11 cellular contexts compared by ENCODE assay signal in genomic region chr4:105710678-105711077, GRCh38. TPM values are rescaled to one million over a fixed set of nuclear protein-coding genes. Genes with fewer than 3 reads are reported as not detected.
DNase-seq lines count a peak whose midpoint lies in the region; ATAC-seq, FAIRE-seq and TF ChIP-seq lines count a peak whose summit lies in the region.
"Had no signal": no experiment of that assay in that cellular context is flagged by ENCODE, and none has a peak within 500 bp of the region (broad histone marks: within the 10 kb centered on the region; RNA-seq: fewer than 3 reads in every experiment).

No MANE protein-coding gene starts in this region.

- H3K4me3 ChIP-seq in A673 (ENCODE audit: low read depth, low read length, poor library complexity, severe bottlenecking) (peak overlapping the region; percentile 75), Panc1 (ENCODE audit: low read depth in 2 of 2, low read length in 2 of 2) (peak overlapping the region; percentile 82 to 88; a peak in 3 of 4 replicates), fibroblast of villous mesenchyme (ENCODE audit: low read depth, low read length) (peak overlapping the region; percentile 40), spleen (no peak overlapping the region)

- no peaks in the 10 kb centered on the region for H3K36me3 ChIP-seq in A673 (ENCODE audit: insufficient read depth, low read length, poor library complexity, severe bottlenecking)
- peaks cover 6% of the 10 kb centered on the region; the same call in 1 of the 2 replicates for H3K36me3 ChIP-seq in Panc1 (ENCODE audit: control insufficient read depth, insufficient read depth, low read length)
- no peaks in the 10 kb centered on the region for H3K36me3 ChIP-seq in spleen

- no peak for FAIRE-seq in H54 (lab: Jason Lieb, UNC)
- FAIRE-seq: kidney had no signal

- TF ChIP-seq CTCF in A673 (conservative IDR thresholded peaks at IDR 0.05; ENCODE audit: low read depth, low read length) (no peak), Panc1 (IDR thresholded peaks at IDR 0.05) (no peak), fibroblast of villous mesenchyme (IDR thresholded peaks at IDR 0.05; ENCODE audit: insufficient read depth, low read depth, low read length) (no peak), spleen (IDR thresholded peaks at IDR 0.05 in 8 of 11, conservative IDR thresholded peaks at IDR 0.05 in 3 of 11) (no peak)

- WGBS in spleen, 5 donors, result 86 to 92% (median 90%) methylated on average over 6 of the region's 6 CpGs

- H3K27me3 ChIP-seq in A673 (replicated peaks; ENCODE audit: insufficient read depth, low read depth, low read length, poor library complexity) (no peaks in the 10 kb centered on the region), Panc1 (ENCODE audit: control insufficient read depth, insufficient read depth, low read length) (no peaks in the 10 kb centered on the region), spleen (replicated peaks in 1 of 7) (no peaks in the 10 kb centered on the region)

- POLR2A ChIA-PET in A673 (lab: Charles Lee; ENCODE audit: low non-redundant PET) (interaction anchor here (0.6 kb wide), 1 partner anchor 205 kb away, joined by 4 read pairs; no protein-coding TSS in a partner anchor), HEK293T (lab: Yijun Ruan, JAX) (interaction anchor here (0.6 kb wide), 1 partner anchor 117 kb away, joined by 3 read pairs; no protein-coding TSS in a partner anchor), Panc1 (lab: Charles Lee) (interaction anchor here (0.5 kb wide), 1 partner anchor 238 kb away, joined by 4 read pairs; no protein-coding TSS in a partner anchor)

- ATAC-seq in Panc1 (no peak), HG02623 (IDR thresholded peaks at IDR 0.05; ENCODE audit: unreplicated experiment) (no peak)

- peaks cover 35% of the 10 kb centered on the region for H3K4me1 ChIP-seq in A673 (ENCODE audit: insufficient read depth, low read length, poor library complexity, severe bottlenecking)
- peaks cover 5% of the 10 kb centered on the region for H3K4me1 ChIP-seq in Panc1 (ENCODE audit: control insufficient read depth, insufficient read depth, low read length)
- peaks cover 9 to 68% (median 44%) of the 10 kb centered on the region in 6 donors for H3K4me1 ChIP-seq in spleen

- in situ Hi-C loops in Panc1 (cut with HindIII; ENCODE audit: low pct_unique_long_range_greater_than_20kb, low sequenced_read_pairs), result no loop called here

- BruUV-seq in A673 (replicated peaks; lab: Mats Ljungman, UMichigan), result no TSS peak
- no TSS peak for BruUV-seq in Panc1 (replicated peaks; lab: Mats Ljungman, UMichigan)

- CTCF ChIA-PET in A673 (lab: Charles Lee), result interaction anchor here (0.6 kb wide), 1 partner anchor 8 kb away, joined by 7 read pairs; no protein-coding TSS in a partner anchor
- CTCF ChIA-PET in HEK293T (lab: Yijun Ruan, JAX), result interaction anchor here (0.5 to 2.1 kb wide), 5 partner anchors 187 to 1777 kb away, joined by 3 to 8 read pairs (median 3); no protein-coding TSS in a partner anchor
- CTCF ChIA-PET in Panc1 (lab: Charles Lee), result no interaction called here

- no peaks in the 10 kb centered on the region for H3K9me3 ChIP-seq in A673 (ENCODE audit: low read depth, low read length, poor library complexity, severe bottlenecking)
- no peaks in the 10 kb centered on the region for H3K9me3 ChIP-seq in Panc1 (ENCODE audit: control insufficient read depth, insufficient read depth, low read depth, low read length)
- no peaks in the 10 kb centered on the region for H3K9me3 ChIP-seq in spleen

- DNase-seq in A673 (ENCODE audit: low spot score) (peak; percentile 58), HEK293T (ENCODE audit: extremely low spot score) (peak; percentile 17), Panc1 (ENCODE audit: low read depth, low spot score) (no peak), fibroblast of villous mesenchyme (ENCODE audit: low read depth) (peak; percentile 17), spleen (no peak), H54 (ENCODE audit: insufficient read length, low spot score) (no peak)
- DNase-seq in stimulated activated CD4-positive, alpha-beta T cell treated with anti-CD3 and anti-CD28 coated beads, Interleukin-2, amount 100 ng/mL, for 48 hours, result no peak
- DNase-seq: activated naive CD8-positive, alpha-beta T cell treated with anti-CD3 and anti-CD28 coated beads, Interleukin-2, amount 10 ng/mL, durations not matched to agents 7 days and 5 days; kidney; NCI-H1105 treated with DMSO at 0.1 percent for 48 hours had no signal

- TF ChIP-seq POLR2A in spleen (IDR thresholded peaks at IDR 0.05) (no peak), H54 (IDR thresholded peaks at IDR 0.05; ENCODE audit: low read depth, low read length) (no peak)

- intact Hi-C loops in A673 (cut with micrococcal nuclease; ENCODE audit: unreplicated experiment), result loop anchor here (5.0 to 10.0 kb wide), 2 partner anchors 484 to 1713 kb away; no protein-coding TSS in a partner anchor
- intact Hi-C loops in Panc1 (cut with micrococcal nuclease; ENCODE audit: unreplicated experiment), result no loop called here
- intact Hi-C loops in spleen (cut with DNase I; ENCODE audit: low total_unique reads), result no loop called here

- H3K27ac ChIP-seq in A673 (ENCODE audit: low read depth, low read length, poor library complexity, severe bottlenecking) (no peak overlapping the region), Panc1 (ENCODE audit: low read length) (peak overlapping the region; percentile 29; the same call in 1 of the 2 replicates), spleen (no peak overlapping the region)

TF ChIP-seq in HEK293T, 16 proteins besides CTCF, POLR2A, EP300 and RAD21:
- TF ChIP-seq PKNOX1 (IDR thresholded peaks at IDR 0.05) (peak; percentile 95), FOXM1 (IDR thresholded peaks at IDR 0.05; ENCODE audit: borderline replicate concordance) (no peak)

RNA-seq across cellular contexts. Expression of gene GSTCD, which starts 2.1 kb away (rescaled TPM):
- total RNA-seq in A673 (2021), result 25.0 and 29.0 TPM in 2 replicates
- 8.8 TPM for total RNA-seq in Panc1 (2021; ENCODE audit: unreplicated experiment)
- polyA plus RNA-seq in Panc1 (2012; ENCODE audit: insufficient read length), result 5.5 TPM
- 11.0 and 22.5 TPM in 2 replicates for total RNA-seq in fibroblast of villous mesenchyme
- total RNA-seq in spleen, result 10 to 100 TPM in 3 of 7 donors, 1 to 10 TPM in 4; 8.4 to 14.6 (median 9.8) TPM
- 1 to 10 TPM; 1.8 to 3.4 (median 2.1) TPM for polyA plus RNA-seq in spleen

RNA-seq across cellular contexts. Expression of gene INTS12, which starts 2.2 kb away (rescaled TPM):
- total RNA-seq in A673 (2021) (28.3 and 30.2 TPM in 2 replicates), Panc1 (2021; ENCODE audit: unreplicated experiment) (13.9 TPM), fibroblast of villous mesenchyme (13.9 and 18.6 TPM in 2 replicates), spleen (10 to 100 TPM; 13.7 to 37.3 (median 20.9) TPM)
- polyA plus RNA-seq in Panc1 (2012; ENCODE audit: insufficient read length), result 8.8 TPM
- polyA plus RNA-seq in spleen, result 10 to 100 TPM; 10.1 to 15.0 (median 13.5) TPM

Comparison
In these comparisons a context has a peak if more than half of its experiments do, and no peak if none do; other contexts are left out.
1. DNase-seq: peak in A673 (single experiment), HEK293T (single experiment) and fibroblast of villous mesenchyme (single experiment); none in Panc1 (single experiment), stimulated activated CD4-positive, alpha-beta T cell treated with anti-CD3 and anti-CD28 coated beads, Interleukin-2, amount 100 ng/mL, for 48 hours (0 of 2), spleen (single experiment) and H54 (single experiment).
2. H3K4me3 ChIP-seq: peak in A673 (single experiment), Panc1 (2 of 2) and fibroblast of villous mesenchyme (single experiment); none in spleen (0 of 8).